ENCODE assay signal across 28 cellular contexts in genomic region chr2:98311771-98312545, GRCh38. TPM values are rescaled to one million over a fixed set of nuclear protein-coding genes. Genes with fewer than 3 reads are reported as not detected.
DNase-seq lines count a peak whose midpoint lies in the region; TF ChIP-seq lines count a peak whose summit lies in the region.
"Had no signal": no experiment of that assay in that cellular context is flagged by ENCODE, and none has a peak within 500 bp of the region (broad histone marks: within the 10 kb centered on the region; RNA-seq: fewer than 3 reads in every experiment).

No MANE protein-coding gene starts in this region.

- H3K27ac ChIP-seq in mammary epithelial cell (ENCODE audit: insufficient read depth, low read depth, low read length) (no peak overlapping the region), breast epithelium (no peak overlapping the region), SU-DHL-6 (ENCODE audit: low read depth, low read length) (no peak overlapping the region), iPS DF 6.9 (ENCODE audit: low read length) (no peak overlapping the region)
- H3K27ac ChIP-seq: A549, foreskin keratinocyte, heart right ventricle, KMS-11, neutrophil, prostate gland, thoracic aorta had no signal

- H3K9me3 ChIP-seq in mammary epithelial cell (replicated peaks; ENCODE audit: insufficient read depth, low read length) (no peaks in the 10 kb centered on the region), breast epithelium (no peaks in the 10 kb centered on the region), SU-DHL-6 (ENCODE audit: insufficient read depth, low read length) (no peaks in the 10 kb centered on the region), iPS DF 6.9 (ENCODE audit: control insufficient read depth, insufficient read depth, low read length) (no peaks in the 10 kb centered on the region)
- H3K9me3 ChIP-seq: A549, BE2C, heart right ventricle, neutrophil, prostate gland, thoracic aorta had no signal

- dilution Hi-C loops in mammary epithelial cell (cut with HindIII; ENCODE audit: low sequenced_read_pairs): loop anchor here (5.0 kb wide), 1 partner anchor 60 kb away; no protein-coding TSS in a partner anchor

- H3K36me3 ChIP-seq in mammary epithelial cell (ENCODE audit: insufficient read depth, low read length) (no peaks in the 10 kb centered on the region), breast epithelium (no peaks in the 10 kb centered on the region), SU-DHL-6 (ENCODE audit: low read length) (no peaks in the 10 kb centered on the region), iPS DF 6.9 (ENCODE audit: control insufficient read depth, insufficient read depth, low read length) (no peaks in the 10 kb centered on the region)
- H3K36me3 ChIP-seq: BE2C, heart right ventricle, neutrophil, prostate gland, thoracic aorta had no signal

- H3K4me3 ChIP-seq in mammary epithelial cell (replicated peaks in 1 of 3; ENCODE audit: insufficient read depth in 1 of 3, low read depth in 2 of 3, low read length in 3 of 3) (no peak overlapping the region), breast epithelium (no peak overlapping the region), SU-DHL-6 (ENCODE audit: insufficient read depth, low read length, poor library complexity, severe bottlenecking) (no peak overlapping the region), iPS DF 6.9 (ENCODE audit: low read length) (no peak overlapping the region)
- H3K4me3 ChIP-seq: A549, heart right ventricle, prostate gland, thoracic aorta had no signal

- no peak for DNase-seq in mammary epithelial cell
- no peak for DNase-seq in breast epithelium (ENCODE audit: low spot score in 2 of 2)
- DNase-seq in iPS DF 6.9 (ENCODE audit: low read depth, low spot score): peak; percentile 18
- DNase-seq in GM03348 (ENCODE audit: low spot score): no peak
- no peak for DNase-seq in NCI-H82 treated with DMSO at 0.1 percent for 48 hours (lab: John Stamatoyannopoulos, UW; ENCODE audit: unreplicated experiment)
- DNase-seq in AG08395 (ENCODE audit: low spot score): no peak
- DNase-seq in mucosa of gallbladder (ENCODE audit: low spot score): no peak
- DNase-seq: activated CD4-positive, alpha-beta T cell treated with anti-CD3 and anti-CD28 coated beads, Interleukin-2, amount 10 ng/mL, durations not matched to agents 24 days and 14 days; activated CD8-positive, alpha-beta memory T cell treated with anti-CD3 and anti-CD28 coated beads, Interleukin-2, amount 10 ng/mL, durations not matched to agents 7 days and 5 days; activated naive CD4-positive, alpha-beta T cell treated with Interleukin-2 at 50 U/mL for 16 hours; BE2C; effector CD4-positive, alpha-beta T cell; foreskin keratinocyte; heart right ventricle; left cardiac atrium; NCI-H1417 treated with DMSO at 0.1 percent for 48 hours; NCI-H2081 treated with DMSO at 0.1 percent for 48 hours; NCI-H774; stimulated activated naive CD8-positive, alpha-beta T cell treated with anti-CD3 and anti-CD28 coated beads, Interleukin-15, Interleukin-2, amounts not matched to agents 100 U/mL and 50 U/mL, for 24 hours had no signal

- H3K4me1 ChIP-seq in mammary epithelial cell (ENCODE audit: insufficient read depth, low read length): no peaks in the 10 kb centered on the region
- H3K4me1 ChIP-seq in breast epithelium: no peaks in the 10 kb centered on the region
- 0 out of 2 replicates have a peak, but pooled peaks cover 2% of the 10 kb centered on the region for H3K4me1 ChIP-seq in iPS DF 6.9 (ENCODE audit: control insufficient read depth, insufficient read depth, low read length)
- H3K4me1 ChIP-seq: A549, BE2C, foreskin keratinocyte, heart right ventricle, prostate gland had no signal

- no peaks in the 10 kb centered on the region for H3F3A ChIP-seq in SU-DHL-6 (ENCODE audit: insufficient read depth)

- no TSS peak for BruUV-seq in mammary epithelial cell (replicated peaks; lab: Mats Ljungman, UMichigan)

- in situ Hi-C loops in mammary epithelial cell (cut with MboI; ENCODE audit: low sequenced_read_pairs in 2 of 2): no loop called here

- no peak overlapping the region for H2AFZ ChIP-seq in mammary epithelial cell (ENCODE audit: low read depth, low read length)
- H2AFZ ChIP-seq in SU-DHL-6 (ENCODE audit: low read depth, low read length, severe bottlenecking): no peak overlapping the region

- H4K20me1 ChIP-seq in mammary epithelial cell (ENCODE audit: insufficient read depth, low read length): no peaks in the 10 kb centered on the region
- H4K20me1 ChIP-seq in SU-DHL-6 (ENCODE audit: low read depth, low read length): no peaks in the 10 kb centered on the region

- intact Hi-C loops in mammary epithelial cell (cut with micrococcal nuclease) (no loop called here), breast epithelium (cut with DNase I; ENCODE audit: low total_unique reads) (no loop called here)

- no peak for TF ChIP-seq POLR2A in breast epithelium (IDR thresholded peaks at IDR 0.05)

- H3K27me3 ChIP-seq in mammary epithelial cell (ENCODE audit: insufficient read depth, low read length): no peaks in the 10 kb centered on the region
- H3K27me3 ChIP-seq in breast epithelium: peaks cover 0 to 9% of the 10 kb centered on the region in 2 donors
- no peaks in the 10 kb centered on the region for H3K27me3 ChIP-seq in SU-DHL-6 (ENCODE audit: low read length)
- no peaks in the 10 kb centered on the region for H3K27me3 ChIP-seq in iPS DF 6.9 (ENCODE audit: control insufficient read depth, insufficient read depth, low read length)
- H3K27me3 ChIP-seq: BE2C had no signal

- no peaks in the 10 kb centered on the region for H3K79me2 ChIP-seq in mammary epithelial cell (ENCODE audit: insufficient read depth, low read length)
- no peaks in the 10 kb centered on the region for H3K79me2 ChIP-seq in SU-DHL-6 (ENCODE audit: insufficient read depth, low read length)

- CTCF ChIA-PET in mammary epithelial cell (lab: Charles Lee; ENCODE audit: low non-redundant PET): no interaction called here

- peak; percentile 13 to 21 for TF ChIP-seq CTCF in mammary epithelial cell (conservative IDR thresholded peaks at IDR 0.05 in 1 of 2, IDR thresholded peaks at IDR 0.05 in 1 of 2; ENCODE audit: extremely low read depth in 1 of 2, insufficient read depth in 1 of 2, low read depth in 1 of 2, low read length in 2 of 2)
- TF ChIP-seq CTCF in breast epithelium (IDR thresholded peaks at IDR 0.05): no peak
- peak; percentile 12 for TF ChIP-seq CTCF in SU-DHL-6 (IDR thresholded peaks at IDR 0.05; ENCODE audit: insufficient read depth, low read length, poor library complexity, severe bottlenecking)

- H3K9me2 ChIP-seq in SU-DHL-6 (replicated peaks; ENCODE audit: insufficient read depth, low read length): no peaks in the 10 kb centered on the region

- H3K9ac ChIP-seq in mammary epithelial cell (ENCODE audit: insufficient read depth, low read length) (no peak overlapping the region), SU-DHL-6 (ENCODE audit: low read length) (no peak overlapping the region)
- H3K9ac ChIP-seq: KMS-11 had no signal

- H3K4me2 ChIP-seq in mammary epithelial cell (ENCODE audit: insufficient read depth, low read depth, low read length) (no peak overlapping the region), SU-DHL-6 (ENCODE audit: low read depth, low read length, poor library complexity, severe bottlenecking) (no peak overlapping the region)
- H3K4me2 ChIP-seq: A549, KMS-11 had no signal

- WGBS in mammary epithelial cell (ENCODE audit: low coverage, missing lambda C conversion rate): 68% methylated on average over 25 of the region's 33 CpGs
- whole genome bisulfite sequencing in iPS DF 6.9 (ENCODE audit: insufficient coverage, insufficient read length): no CpG with 5 or more reads among the region's 33 CpGs

RNA-seq across cellular contexts. Expression of gene CNGA3, which starts 34.3 kb away (rescaled TPM):
- total RNA-seq in mammary epithelial cell (not detected), breast epithelium (under 1 TPM in 2 of 3 donors, not detected in 1; under 0.01 to 0.15 TPM), mucosa of gallbladder (not detected)
- polyA plus RNA-seq in mammary epithelial cell: not detected
- not detected for polyA minus RNA-seq in mammary epithelial cell
- total RNA-seq: activated CD4-positive, alpha-beta T cell treated with anti-CD3 and anti-CD28 coated beads, Interleukin-2, amount 10 ng/mL, durations not matched to agents 24 days and 14 days; activated CD8-positive, alpha-beta memory T cell treated with anti-CD3 and anti-CD28 coated beads, Interleukin-2, amount 10 ng/mL, durations not matched to agents 7 days and 5 days; activated T-cell treated with anti-CD3 and anti-CD28 coated beads, Interleukin-2, amount 50 U/mL, for 72 hours; foreskin keratinocyte; left cardiac atrium; sciatic nerve; T-helper 2 cell treated with Interferon-gamma antibody and Interleukin-4, amounts not matched to agents 100 ng/mL and 5 ng/mL, for 36 hours; thoracic aorta had no signal
- polyA plus RNA-seq: A549, foreskin keratinocyte, heart right ventricle had no signal

Comparison
In these comparisons a context has a peak if more than half of its experiments do, and no peak if none do; other contexts are left out.
1. CTCF ChIP-seq: peak in mammary epithelial cell (2 of 2) and SU-DHL-6 (single experiment); none in breast epithelium (0 of 3).